In the genomic region with DNA sequence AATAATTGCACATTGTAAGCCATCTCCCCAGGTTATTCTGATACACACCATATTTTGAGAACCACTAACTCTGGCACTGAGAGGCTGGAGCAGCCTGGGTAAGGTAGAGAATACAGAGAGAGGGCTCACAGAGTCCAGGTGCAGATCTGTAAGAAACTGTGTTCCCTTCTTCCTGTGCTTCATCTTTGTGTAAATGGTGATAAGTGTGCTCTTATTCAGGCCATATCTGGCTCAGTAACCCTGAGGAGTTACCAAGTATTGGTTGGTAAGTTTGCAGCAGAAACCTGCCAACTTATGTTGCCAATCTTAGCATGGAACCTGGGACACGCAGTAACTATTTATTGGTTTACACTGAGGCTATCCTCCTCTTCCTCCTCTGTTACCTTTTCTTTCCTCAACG, we compare ENCODE assay signal across 1 cellular context.
TF ChIP-seq lines count a peak whose summit lies in the region.

No MANE protein-coding gene starts in this region.

TF ChIP-seq in H1, 55 proteins besides CTCF, POLR2A, EP300 and RAD21 (continued from another document):
- TF ChIP-seq KDM1A (IDR thresholded peaks at IDR 0.05; ENCODE audit: borderline replicate concordance, low read length) (no peak), CREB1 (IDR thresholded peaks at IDR 0.05) (no peak), TBP (IDR thresholded peaks at IDR 0.05; ENCODE audit: low read depth, low read length) (no peak), SUZ12 (IDR thresholded peaks at IDR 0.05; ENCODE audit: low read length) (no peak), SIN3A (conservative IDR thresholded peaks at IDR 0.05 in 1 of 2, IDR thresholded peaks at IDR 0.05 in 1 of 2; ENCODE audit: low read depth in 1 of 2, low read length in 2 of 2) (no peak), CBX5 (IDR thresholded peaks at IDR 0.05; ENCODE audit: low read depth, low read length) (no peak), GABPA (IDR thresholded peaks at IDR 0.05; ENCODE audit: borderline replicate concordance, insufficient read depth, low read length) (no peak), MAFK (IDR thresholded peaks at IDR 0.05; ENCODE audit: low read depth, low read length) (no peak)
